28 cellular contexts compared by ENCODE assay signal in genomic region chr12:69115955-69116354, GRCh38.
"Had no signal": no experiment of that assay in that cellular context is flagged by ENCODE, and none has a peak within 500 bp of the region (broad histone marks: within the 10 kb centered on the region; RNA-seq: fewer than 3 reads in every experiment).

No MANE protein-coding gene starts in this region.

- H3K9me3 ChIP-seq: MG63, Peyer's patch had no signal

- H3K27ac ChIP-seq: Peyer's patch had no signal

- DNase-seq: activated CD4-positive, alpha-beta memory T cell treated with anti-CD3 and anti-CD28 coated beads for 36 hours; activated CD4-positive, alpha-beta T cell treated with anti-CD3 and anti-CD28 coated beads for 36 hours; activated CD4-positive, alpha-beta T cell treated with anti-CD3 and anti-CD28 coated beads, Interleukin-2, amount 50 U/mL, for 1 hour; activated CD8-positive, alpha-beta memory T cell treated with anti-CD3 and anti-CD28 coated beads, Interleukin-2, amount 50 U/mL, for 4 hours; activated gamma-delta T cell treated with Interleukin-2 at 50 U/mL for 16 hours; activated naive CD4-positive, alpha-beta T cell treated with anti-CD3 and anti-CD28 coated beads, Interleukin-2, amount 10 ng/mL, durations not matched to agents 7 days and 5 days; activated naive CD8-positive, alpha-beta T cell treated with anti-CD3 and anti-CD28 coated beads, Interleukin-2, amount 50 U/mL, for 24 hours; activated T-cell treated with anti-CD3 and anti-CD28 coated beads for 4 hours; activated T-cell treated with anti-CD3 and anti-CD28 coated beads, Interleukin-2, amount 50 U/mL, for 4 hours; anterior cingulate cortex; caudate nucleus; cerebellar nuclear complex; Kasumi-1; MG63; NCI-H1048; NCI-H1105 treated with DMSO at 0.1 percent for 48 hours; NCI-H1436; NCI-H1694; NCI-H1930; NCI-H2081 treated with DMSO at 0.1 percent for 48 hours; NCI-H226; NCI-H446 treated with DMSO at 0.1 percent for 48 hours; NCI-H524; PC-3; Peyer's patch; RPMI8226; SIG-M5; SW 1271 had no signal

- H3K4me1 ChIP-seq: Peyer's patch had no signal

- H3K27me3 ChIP-seq: MG63, Peyer's patch had no signal

- H3K36me3 ChIP-seq: MG63, Peyer's patch had no signal

- H3K4me3 ChIP-seq: MG63, Peyer's patch had no signal
